Comparison of ENCODE assay signal across 20 cellular contexts in genomic region chr1:155890251-155890650, GRCh38. TPM values are rescaled to one million over a fixed set of nuclear protein-coding genes. Genes with fewer than 3 reads are reported as not detected.
DNase-seq lines count a peak whose midpoint lies in the region; ATAC-seq, FAIRE-seq and TF ChIP-seq lines count a peak whose summit lies in the region.
"Had no signal": no experiment of that assay in that cellular context is flagged by ENCODE, and none has a peak within 500 bp of the region (broad histone marks: within the 10 kb centered on the region; RNA-seq: fewer than 3 reads in every experiment).

No MANE protein-coding gene starts in this region.

- no peak overlapping the region for H3K4ac ChIP-seq in mesenchymal stem cell (ENCODE audit: low read depth in 1 of 2, low read length in 2 of 2)

- H3K9ac ChIP-seq in K562 (ENCODE audit: insufficient read depth in 1 of 2, low read depth in 2 of 2, low read length in 2 of 2) (no peak overlapping the region), mesenchymal stem cell (ENCODE audit: low read length) (no peak overlapping the region)

- DNase-seq in left ventricle myocardium inferior: no peak
- DNase-seq in heart right ventricle: no peak
- DNase-seq in K562 (ENCODE audit: extremely low read depth in 1 of 4, low spot score in 3 of 4): no peak
- DNase-seq in mesenchymal stem cell: no peak
- no peak for DNase-seq in sigmoid colon
- DNase-seq in stimulated activated CD4-positive, alpha-beta T cell treated with anti-CD3 and anti-CD28 coated beads, Interleukin-15, amount 100 ng/mL, for 24 hours: no peak
- DNase-seq: 8988T; CD8-positive, alpha-beta memory T cell; GF-D8; KG1; NCI-H1105; NCI-H146; NCI-H2029 treated with DMSO at 0.1 percent for 48 hours; NCI-H2171; NCI-H526; Peyer's patch had no signal

- no peak overlapping the region for H2BK12ac ChIP-seq in mesenchymal stem cell (ENCODE audit: low read length in 2 of 2)

- TF ChIP-seq EP300 in K562 (IDR thresholded peaks at IDR 0.05; ENCODE audit: low read length): no peak
- TF ChIP-seq EP300 in sigmoid colon (IDR thresholded peaks at IDR 0.05): no peak

- H2BK5ac ChIP-seq in mesenchymal stem cell (ENCODE audit: low read depth, low read length, poor library complexity, severe bottlenecking): no peak overlapping the region

- ATAC-seq in heart right ventricle (no peak), K562 (no peak), HG02588 (IDR thresholded peaks at IDR 0.05; ENCODE audit: unreplicated experiment) (no peak)

- peak; percentile 66 for FAIRE-seq in K562 (lab: Jason Lieb, UNC)
- FAIRE-seq: GM19239 had no signal

- no peak overlapping the region for H3K4me3 ChIP-seq in left ventricle myocardium inferior
- no peak overlapping the region for H3K4me3 ChIP-seq in heart right ventricle
- H3K4me3 ChIP-seq in K562: no peak overlapping the region
- no peak overlapping the region for H3K4me3 ChIP-seq in mesenchymal stem cell (ENCODE audit: insufficient read depth in 1 of 2, low read depth in 1 of 2, low read length in 2 of 2)
- H3K4me3 ChIP-seq in sigmoid colon: no peak overlapping the region
- H3K4me3 ChIP-seq: Peyer's patch had no signal

- no peak overlapping the region for H4K91ac ChIP-seq in mesenchymal stem cell (ENCODE audit: low read length)

- H3K36me3 ChIP-seq in left ventricle myocardium inferior: no peaks in the 10 kb centered on the region
- peaks cover 0 to 36% (median 0%) of the 10 kb centered on the region in 9 donors for H3K36me3 ChIP-seq in heart right ventricle
- no peaks in the 10 kb centered on the region for H3K36me3 ChIP-seq in K562 (ENCODE audit: control insufficient read depth, insufficient read depth, low read length)
- peaks cover 0 to 5% of the 10 kb centered on the region in 2 experiments for H3K36me3 ChIP-seq in mesenchymal stem cell (ENCODE audit: control insufficient read depth in 1 of 2, insufficient read depth in 2 of 2, low read depth in 1 of 2, low read length in 2 of 2)
- H3K36me3 ChIP-seq in sigmoid colon: peaks cover 0 to 7% (median 0%) of the 10 kb centered on the region in 4 donors
- H3K36me3 ChIP-seq: Peyer's patch had no signal

- BruUV-seq in K562 (replicated peaks; lab: Mats Ljungman, UMichigan): no TSS peak

- TF ChIP-seq CTCF in left ventricle myocardium inferior (IDR thresholded peaks at IDR 0.05; ENCODE audit: borderline replicate concordance): no peak
- no peak for TF ChIP-seq CTCF in heart right ventricle (IDR thresholded peaks at IDR 0.05)
- TF ChIP-seq CTCF in K562 (IDR thresholded peaks at IDR 0.05 in 2 of 3, conservative IDR thresholded peaks at IDR 0.05 in 1 of 3; ENCODE audit: insufficient read depth in 2 of 3, low read depth in 1 of 3, low read length in 3 of 3): no peak
- no peak for TF ChIP-seq CTCF in sigmoid colon (IDR thresholded peaks at IDR 0.05)

- H3K9me3 ChIP-seq in left ventricle myocardium inferior (replicated peaks): no peaks in the 10 kb centered on the region
- no peaks in the 10 kb centered on the region for H3K9me3 ChIP-seq in heart right ventricle
- no peaks in the 10 kb centered on the region for H3K9me3 ChIP-seq in K562 (replicated peaks; ENCODE audit: control insufficient read depth, insufficient read depth, low read depth, low read length)
- H3K9me3 ChIP-seq in mesenchymal stem cell (ENCODE audit: control insufficient read depth, low read length): no peaks in the 10 kb centered on the region
- H3K9me3 ChIP-seq in sigmoid colon: no peaks in the 10 kb centered on the region
- H3K9me3 ChIP-seq: Peyer's patch had no signal

- H2AFZ ChIP-seq in K562 (ENCODE audit: low read depth, low read length) (no peak overlapping the region), mesenchymal stem cell (ENCODE audit: low read depth, low read length) (no peak overlapping the region)

- H3K27ac ChIP-seq in left ventricle myocardium inferior (replicated peaks): peak overlapping the region; percentile 51
- peak overlapping the region in 4 of 10 donors; percentile 15 to 45 (median 28) for H3K27ac ChIP-seq in heart right ventricle
- H3K27ac ChIP-seq in K562 (ENCODE audit: extremely low read depth, low read depth, low read length): no peak overlapping the region
- peak overlapping the region; percentile 6 for H3K27ac ChIP-seq in mesenchymal stem cell (ENCODE audit: low read length, poor library complexity, severe bottlenecking)
- H3K27ac ChIP-seq in sigmoid colon: peak overlapping the region in 1 of 4 donors; percentile 9
- H3K27ac ChIP-seq: C4-2B, Peyer's patch had no signal

- H3K14ac ChIP-seq in mesenchymal stem cell (ENCODE audit: low read length in 2 of 2): no peak overlapping the region

- in situ Hi-C loops in K562 (cut with MboI): no loop called here

- no peak overlapping the region for H3K23ac ChIP-seq in mesenchymal stem cell (ENCODE audit: low read length in 2 of 2)

- H3K18ac ChIP-seq in mesenchymal stem cell (ENCODE audit: low read depth in 1 of 2, low read length in 2 of 2): no peak overlapping the region

- H4K20me1 ChIP-seq in K562 (replicated peaks; ENCODE audit: control insufficient read depth, insufficient read depth, low read length): no peaks in the 10 kb centered on the region

- no peak for TF ChIP-seq RAD21 in K562 (CRISPR knock-in tag; conservative IDR thresholded peaks at IDR 0.05 in 1 of 2, IDR thresholded peaks at IDR 0.05 in 1 of 2)

- H3K79me1 ChIP-seq in mesenchymal stem cell (replicated peaks; ENCODE audit: low read length, poor library complexity, severe bottlenecking): no peaks in the 10 kb centered on the region

- no peak for TF ChIP-seq POLR2A in K562 (conservative IDR thresholded peaks at IDR 0.05)
- TF ChIP-seq POLR2A in sigmoid colon (IDR thresholded peaks at IDR 0.05): no peak

- H2BK120ac ChIP-seq in mesenchymal stem cell (ENCODE audit: low read depth, low read length): no peak overlapping the region

- no peak overlapping the region for H3K4me2 ChIP-seq in K562 (ENCODE audit: insufficient read depth, low read length)
- H3K4me2 ChIP-seq in mesenchymal stem cell (ENCODE audit: low read length, poor library complexity, severe bottlenecking): no peak overlapping the region

- no peaks in the 10 kb centered on the region for H3K27me3 ChIP-seq in left ventricle myocardium inferior (ENCODE audit: low read depth)
- H3K27me3 ChIP-seq in heart right ventricle: no peaks in the 10 kb centered on the region
- H3K27me3 ChIP-seq in K562 (ENCODE audit: control insufficient read depth in 2 of 2, insufficient read depth in 2 of 2, low read length in 2 of 2): no peaks in the 10 kb centered on the region
- no peaks in the 10 kb centered on the region for H3K27me3 ChIP-seq in mesenchymal stem cell (ENCODE audit: control insufficient read depth in 1 of 2, insufficient read depth in 1 of 2, low read length in 2 of 2)
- H3K27me3 ChIP-seq in sigmoid colon: no peaks in the 10 kb centered on the region
- H3K27me3 ChIP-seq: Peyer's patch had no signal

- H2BK15ac ChIP-seq in mesenchymal stem cell (ENCODE audit: low read depth, poor library complexity, severe bottlenecking): no peak overlapping the region

- no peaks in the 10 kb centered on the region for H3K79me2 ChIP-seq in K562 (ENCODE audit: control insufficient read depth, insufficient read depth, low read length)

- H2AK5ac ChIP-seq in mesenchymal stem cell (ENCODE audit: low read length, severe bottlenecking): no peak overlapping the region

- POLR2A ChIA-PET in K562 (lab: Yijun Ruan, JAX): interaction anchor here (0.7 to 1.3 kb wide), 3 partner anchors 14 to 76 kb away, joined by 3 to 4 read pairs (median 3); no protein-coding TSS in a partner anchor

- no peaks in the 10 kb centered on the region for H3K9me1 ChIP-seq in K562 (ENCODE audit: control insufficient read depth, insufficient read depth, low read length)

- intact Hi-C loops in left ventricle myocardium inferior (cut with micrococcal nuclease): no loop called here
- intact Hi-C loops in heart right ventricle (cut with DNase I): no loop called here
- intact Hi-C loops in K562 (cut with micrococcal nuclease): no loop called here
- intact Hi-C loops in sigmoid colon (cut with DNase I): no loop called here

- 53 to 59% methylated on average over 3 of the region's 3 CpGs for WGBS in heart right ventricle, 2 donors
- 10% methylated on average over 3 of the region's 3 CpGs for WGBS in K562 (ENCODE audit: insufficient coverage, low coverage, missing lambda C conversion rate)
- WGBS in mesenchymal stem cell: 100% methylated on average over 1 of the region's 3 CpGs
- 59 to 74% methylated on average over 3 of the region's 3 CpGs for WGBS in sigmoid colon, 2 donors

- peaks cover 31% of the 10 kb centered on the region for H3K4me1 ChIP-seq in left ventricle myocardium inferior
- peaks cover 0 to 34% (median 19%) of the 10 kb centered on the region in 9 donors for H3K4me1 ChIP-seq in heart right ventricle
- peaks cover 0 to 4% of the 10 kb centered on the region in 2 experiments; a peak in 3 of 5 replicates for H3K4me1 ChIP-seq in K562 (replicated peaks in 1 of 2; ENCODE audit: control insufficient read depth in 2 of 2, insufficient read depth in 2 of 2, low read length in 2 of 2)
- H3K4me1 ChIP-seq in mesenchymal stem cell (ENCODE audit: control insufficient read depth, insufficient read depth, low read depth, low read length): peaks cover 13% of the 10 kb centered on the region
- H3K4me1 ChIP-seq in sigmoid colon: peaks cover 0 to 14% (median 2%) of the 10 kb centered on the region in 4 donors
- H3K4me1 ChIP-seq: Peyer's patch had no signal

- H4K8ac ChIP-seq in mesenchymal stem cell (ENCODE audit: low read length): no peak overlapping the region

- CTCF ChIA-PET in K562 (lab: Yijun Ruan, JAX; ENCODE audit: low intra/inter-chr PET ratio): no interaction called here

RNA-seq across cellular contexts. Expression of gene RIT1, which starts 20.9 kb away (rescaled TPM):
- total RNA-seq in left ventricle myocardium inferior: 19.0 TPM
- total RNA-seq in heart right ventricle: 10 to 100 TPM; 12.8 to 32.3 (median 21.9) TPM
- polyA plus RNA-seq in heart right ventricle: 10 to 100 TPM; 11.5 to 17.0 TPM
- 32.5 and 66.4 TPM in 2 replicates for total RNA-seq in K562 (2011; cell fraction: chromatin; rRNA removed; ENCODE audit: low replicate concordance)
- 13.3 and 18.2 TPM in 2 replicates for total RNA-seq in K562 (2011; cell fraction: nucleolus; rRNA removed)
- total RNA-seq in K562 (2011; cell fraction: nucleoplasm; rRNA removed): 42.4 and 55.2 TPM in 2 replicates
- total RNA-seq in K562 (2014; rRNA removed): 13.5 and 15.8 TPM in 2 replicates
- total RNA-seq in K562 (2014; rRNA removed; fragmentation: Illumina TruSeq; extraction: Trizol): 24.9 and 28.8 TPM in 2 replicates
- total RNA-seq in K562 (2015; rRNA removed; fragmentation: Illumina TruSeq; extraction: Trizol): 18.7 and 20.0 TPM in 2 replicates
- total RNA-seq in K562 (2021): 22.9 and 23.1 TPM in 2 replicates
- polyA plus RNA-seq in K562 (2011; rRNA removed): 41.7 and 57.6 TPM in 2 replicates
- 28.1 and 47.4 TPM in 2 replicates for polyA plus RNA-seq in K562 (2011; cell fraction: cytosol; rRNA removed)
- polyA plus RNA-seq in K562 (2011; cell fraction: nucleus; rRNA removed): 18.1 and 27.5 TPM in 2 replicates
- 18.3 and 23.8 TPM in 2 replicates for polyA plus RNA-seq in K562 (2012)
- polyA plus RNA-seq in K562 (2014; fragmentation: Illumina TruSeq; extraction: Trizol): 20.8 and 21.2 TPM in 2 replicates
- 10 to 100 TPM; 53.7 to 57.1 TPM for polyA plus RNA-seq in K562 (2014; fragmentation: Nextera tagmentation; extraction: Ambion mirVana)
- polyA plus RNA-seq in K562 (2014; rRNA removed): 19.3 and 20.4 TPM in 2 replicates
- polyA minus RNA-seq in K562 (2011; rRNA and poly(A)+ RNA removed): 56.7 and 64.0 TPM in 2 replicates
- polyA minus RNA-seq in K562 (2011; cell fraction: cytosol; rRNA and poly(A)+ RNA removed): 13.1 and 20.2 TPM in 2 replicates
- polyA minus RNA-seq in K562 (2011; cell fraction: nucleus; rRNA and poly(A)+ RNA removed): 6.7 and 13.2 TPM in 2 replicates
- 33.9 TPM for polyA plus RNA-seq in mesenchymal stem cell (2013, experiment 1 of 2)
- polyA plus RNA-seq in mesenchymal stem cell (2013, experiment 2 of 2): 33.9 TPM
- 10 to 100 TPM; 16.6 to 23.2 (median 20.7) TPM for total RNA-seq in sigmoid colon
- polyA plus RNA-seq in sigmoid colon: 10 to 100 TPM; 13.1 to 15.0 (median 13.8) TPM

RNA-seq across cellular contexts. Expression of gene SYT11, which starts 30.9 kb away (rescaled TPM):
- 11.1 TPM for total RNA-seq in left ventricle myocardium inferior
- total RNA-seq in heart right ventricle: 10 to 100 TPM in 9 of 10 donors, 1 to 10 TPM in 1; 9.2 to 19.4 (median 12.8) TPM
- 1 to 10 TPM; 1.8 to 9.5 TPM for polyA plus RNA-seq in heart right ventricle
- 0.25 and 0.39 TPM in 2 replicates for total RNA-seq in K562 (2011; cell fraction: chromatin; rRNA removed; ENCODE audit: low replicate concordance)
- total RNA-seq in K562 (2011; cell fraction: nucleolus; rRNA removed): 0.39 and 0.67 TPM in 2 replicates
- total RNA-seq in K562 (2011; cell fraction: nucleoplasm; rRNA removed): 0.81 and 0.84 TPM in 2 replicates
- 0.05 and 0.12 TPM in 2 replicates for total RNA-seq in K562 (2014; rRNA removed)
- 0.07 and 0.13 TPM in 2 replicates for total RNA-seq in K562 (2014; rRNA removed; fragmentation: Illumina TruSeq; extraction: Trizol)
- 0.11 TPM in 2 replicates for total RNA-seq in K562 (2015; rRNA removed; fragmentation: Illumina TruSeq; extraction: Trizol)
- 0.18 and 0.20 TPM in 2 replicates for total RNA-seq in K562 (2021)
- polyA plus RNA-seq in K562 (2011; rRNA removed): 0.17 and 0.26 TPM in 2 replicates
- polyA plus RNA-seq in K562 (2011; cell fraction: cytosol; rRNA removed): 0.16 and 0.24 TPM in 2 replicates
- 0.09 and 0.13 TPM in 2 replicates for polyA plus RNA-seq in K562 (2011; cell fraction: nucleus; rRNA removed)
- 0.07 and 0.17 TPM in 2 replicates for polyA plus RNA-seq in K562 (2012)
- polyA plus RNA-seq in K562 (2014; fragmentation: Illumina TruSeq; extraction: Trizol): 0.13 and 0.19 TPM in 2 replicates
- polyA plus RNA-seq in K562 (2014; fragmentation: Nextera tagmentation; extraction: Ambion mirVana): under 1 TPM; 0.08 to 0.11 TPM
- 0.05 and 0.11 TPM in 2 replicates for polyA plus RNA-seq in K562 (2014; rRNA removed)
- 0.25 and 0.36 TPM in 2 replicates for polyA minus RNA-seq in K562 (2011; rRNA and poly(A)+ RNA removed)
- not detected in 2 replicates for polyA minus RNA-seq in K562 (2011; cell fraction: cytosol; rRNA and poly(A)+ RNA removed)
- 0.11 TPM in 1 of 2 replicates, not detected in the other for polyA minus RNA-seq in K562 (2011; cell fraction: nucleus; rRNA and poly(A)+ RNA removed)
- polyA plus RNA-seq in mesenchymal stem cell (2013, experiment 1 of 2): 4.0 TPM
- 3.9 TPM for polyA plus RNA-seq in mesenchymal stem cell (2013, experiment 2 of 2)
- total RNA-seq in sigmoid colon: 10 to 100 TPM; 14.0 to 29.1 (median 21.3) TPM
- 1 to 10 TPM in 2 of 3 donors, under 1 TPM in 1; under 0.01 to 8.4 (median 1.2) TPM for polyA plus RNA-seq in sigmoid colon

RNA-seq across cellular contexts. Expression of gene GON4L, which starts 33.2 kb away (rescaled TPM):
- 24.1 TPM for total RNA-seq in left ventricle myocardium inferior
- 10 to 100 TPM; 21.6 to 30.7 (median 28.1) TPM for total RNA-seq in heart right ventricle
- 10 to 100 TPM in 1 of 2 donors, 1 to 10 TPM in 1; 8.8 to 25.5 TPM for polyA plus RNA-seq in heart right ventricle
- 217 and 320 TPM in 2 replicates for total RNA-seq in K562 (2011; cell fraction: chromatin; rRNA removed; ENCODE audit: low replicate concordance)
- 111 and 118 TPM in 2 replicates for total RNA-seq in K562 (2011; cell fraction: nucleolus; rRNA removed)
- total RNA-seq in K562 (2011; cell fraction: nucleoplasm; rRNA removed): 136 and 172 TPM in 2 replicates
- total RNA-seq in K562 (2014; rRNA removed): 29.0 and 30.0 TPM in 2 replicates
- 35.5 and 40.1 TPM in 2 replicates for total RNA-seq in K562 (2014; rRNA removed; fragmentation: Illumina TruSeq; extraction: Trizol)
- 33.6 and 34.3 TPM in 2 replicates for total RNA-seq in K562 (2015; rRNA removed; fragmentation: Illumina TruSeq; extraction: Trizol)
- 42.6 and 47.4 TPM in 2 replicates for total RNA-seq in K562 (2021)
- 32.4 and 40.4 TPM in 2 replicates for polyA plus RNA-seq in K562 (2011; rRNA removed)
- 21.5 and 30.7 TPM in 2 replicates for polyA plus RNA-seq in K562 (2011; cell fraction: cytosol; rRNA removed)
- polyA plus RNA-seq in K562 (2011; cell fraction: nucleus; rRNA removed): 98.2 and 114 TPM in 2 replicates
- 27.5 and 34.2 TPM in 2 replicates for polyA plus RNA-seq in K562 (2012)
- polyA plus RNA-seq in K562 (2014; fragmentation: Illumina TruSeq; extraction: Trizol): 35.1 and 37.4 TPM in 2 replicates
- 10 to 100 TPM; 20.2 to 38.9 TPM for polyA plus RNA-seq in K562 (2014; fragmentation: Nextera tagmentation; extraction: Ambion mirVana)
- 32.1 and 33.0 TPM in 2 replicates for polyA plus RNA-seq in K562 (2014; rRNA removed)
- polyA minus RNA-seq in K562 (2011; rRNA and poly(A)+ RNA removed): 69.6 and 96.4 TPM in 2 replicates
- 19.7 and 23.2 TPM in 2 replicates for polyA minus RNA-seq in K562 (2011; cell fraction: cytosol; rRNA and poly(A)+ RNA removed)
- polyA minus RNA-seq in K562 (2011; cell fraction: nucleus; rRNA and poly(A)+ RNA removed): 38.9 and 68.0 TPM in 2 replicates
- polyA plus RNA-seq in mesenchymal stem cell (2013, experiment 1 of 2): 15.9 TPM
- 14.2 TPM for polyA plus RNA-seq in mesenchymal stem cell (2013, experiment 2 of 2)
- total RNA-seq in sigmoid colon: 10 to 100 TPM; 25.7 to 45.7 (median 36.4) TPM
- polyA plus RNA-seq in sigmoid colon: 10 to 100 TPM in 1 of 3 donors, 1 to 10 TPM in 2; 3.5 to 24.7 (median 7.2) TPM

RNA-seq across cellular contexts. Expression of gene KHDC4, which starts 44.0 kb away (rescaled TPM):
- total RNA-seq in left ventricle myocardium inferior (21.2 TPM), heart right ventricle (10 to 100 TPM; 17.6 to 30.3 (median 22.0) TPM), K562 (2014; rRNA removed) (65.6 and 72.9 TPM in 2 replicates), K562 (2014; rRNA removed; fragmentation: Illumina TruSeq; extraction: Trizol) (65.2 and 75.1 TPM in 2 replicates), K562 (2015; rRNA removed; fragmentation: Illumina TruSeq; extraction: Trizol) (75.3 and 77.3 TPM in 2 replicates), K562 (2021) (62.9 and 64.9 TPM in 2 replicates), sigmoid colon (10 to 100 TPM; 33.5 to 67.6 (median 38.9) TPM)
- polyA plus RNA-seq in heart right ventricle (10 to 100 TPM; 14.3 to 33.8 TPM), K562 (2011; rRNA removed) (185 and 202 TPM in 2 replicates), K562 (2014; fragmentation: Illumina TruSeq; extraction: Trizol) (61.5 and 78.8 TPM in 2 replicates), K562 (2014; fragmentation: Nextera tagmentation; extraction: Ambion mirVana) (10 to 100 TPM; 12.1 to 14.4 TPM), K562 (2014; rRNA removed) (127 and 132 TPM in 2 replicates), sigmoid colon (10 to 100 TPM in 2 of 3 donors, 1 to 10 TPM in 1; 6.6 to 25.2 (median 10.2) TPM)
- total RNA-seq in K562 (2011; cell fraction: chromatin; rRNA removed; ENCODE audit: low replicate concordance): 514 and 559 TPM in 2 replicates
- 287 and 289 TPM in 2 replicates for total RNA-seq in K562 (2011; cell fraction: nucleolus; rRNA removed)
- 287 and 343 TPM in 2 replicates for total RNA-seq in K562 (2011; cell fraction: nucleoplasm; rRNA removed)
- polyA plus RNA-seq in K562 (2011; cell fraction: cytosol; rRNA removed): 110 and 164 TPM in 2 replicates
- polyA plus RNA-seq in K562 (2011; cell fraction: nucleus; rRNA removed): 419 and 448 TPM in 2 replicates
- 38.0 and 62.2 TPM in 2 replicates for polyA plus RNA-seq in K562 (2012)
- 193 and 248 TPM in 2 replicates for polyA minus RNA-seq in K562 (2011; rRNA and poly(A)+ RNA removed)
- polyA minus RNA-seq in K562 (2011; cell fraction: cytosol; rRNA and poly(A)+ RNA removed): 69.5 and 86.4 TPM in 2 replicates
- polyA minus RNA-seq in K562 (2011; cell fraction: nucleus; rRNA and poly(A)+ RNA removed): 101 and 173 TPM in 2 replicates
- 18.9 TPM for polyA plus RNA-seq in mesenchymal stem cell (2013, experiment 1 of 2)
- polyA plus RNA-seq in mesenchymal stem cell (2013, experiment 2 of 2): 17.3 TPM

RNA-seq across cellular contexts. Expression of gene RXFP4, which starts 51.2 kb away (rescaled TPM):
- total RNA-seq in left ventricle myocardium inferior: not detected
- total RNA-seq in heart right ventricle: not detected
- polyA plus RNA-seq in heart right ventricle: under 1 TPM in 1 of 2 donors, not detected in 1; 0.04 TPM
- total RNA-seq in K562 (2011; cell fraction: chromatin; rRNA removed; ENCODE audit: low replicate concordance): 0.42 TPM in 1 of 2 replicates, not detected in the other
- not detected in 2 replicates for total RNA-seq in K562 (2011; cell fraction: nucleolus; rRNA removed)
- total RNA-seq in K562 (2011; cell fraction: nucleoplasm; rRNA removed): 0.29 TPM in 1 of 2 replicates, not detected in the other
- 0.64 TPM in 1 of 2 replicates, not detected in the other for total RNA-seq in K562 (2014; rRNA removed)
- not detected in 2 replicates for total RNA-seq in K562 (2014; rRNA removed; fragmentation: Illumina TruSeq; extraction: Trizol)
- not detected in 2 replicates for total RNA-seq in K562 (2015; rRNA removed; fragmentation: Illumina TruSeq; extraction: Trizol)
- not detected in 2 replicates for total RNA-seq in K562 (2021)
- not detected in 2 replicates for polyA plus RNA-seq in K562 (2011; rRNA removed)
- not detected in 2 replicates for polyA plus RNA-seq in K562 (2011; cell fraction: cytosol; rRNA removed)
- polyA plus RNA-seq in K562 (2011; cell fraction: nucleus; rRNA removed): not detected in 2 replicates
- not detected in 2 replicates for polyA plus RNA-seq in K562 (2012)
- not detected in 2 replicates for polyA plus RNA-seq in K562 (2014; fragmentation: Illumina TruSeq; extraction: Trizol)
- polyA plus RNA-seq in K562 (2014; fragmentation: Nextera tagmentation; extraction: Ambion mirVana): not detected
- polyA plus RNA-seq in K562 (2014; rRNA removed): not detected in 2 replicates
- polyA minus RNA-seq in K562 (2011; rRNA and poly(A)+ RNA removed): not detected in 2 replicates
- polyA minus RNA-seq in K562 (2011; cell fraction: cytosol; rRNA and poly(A)+ RNA removed): not detected in 2 replicates
- not detected in 2 replicates for polyA minus RNA-seq in K562 (2011; cell fraction: nucleus; rRNA and poly(A)+ RNA removed)
- polyA plus RNA-seq in mesenchymal stem cell (2013, experiment 1 of 2): not detected
- not detected for polyA plus RNA-seq in mesenchymal stem cell (2013, experiment 2 of 2)
- total RNA-seq in sigmoid colon: not detected
- polyA plus RNA-seq in sigmoid colon: 1 to 10 TPM in 2 of 3 donors, not detected in 1; 1.8 to 2.7 TPM
- total RNA-seq: CD8-positive, alpha-beta memory T cell; H4 had no signal
